ENCODE assay signal across 23 cellular contexts in genomic region chr5:124732891-124733670, GRCh38. TPM values are rescaled to one million over a fixed set of nuclear protein-coding genes. Genes with fewer than 3 reads are reported as not detected.
DNase-seq lines count a peak whose midpoint lies in the region; ATAC-seq and TF ChIP-seq lines count a peak whose summit lies in the region.
"Had no signal": no experiment of that assay in that cellular context is flagged by ENCODE, and none has a peak within 500 bp of the region (broad histone marks: within the 10 kb centered on the region; RNA-seq: fewer than 3 reads in every experiment).

No MANE protein-coding gene starts in this region.

- H3K9me1 ChIP-seq in IMR-90 (ENCODE audit: insufficient read depth, low read length), result peaks cover 6% of the 10 kb centered on the region; the same call in 1 of the 2 replicates

- H3K4me3 ChIP-seq in IMR-90 (ENCODE audit: insufficient read depth, low read depth, low read length) (no peak overlapping the region), endodermal cell (ENCODE audit: low read length) (peak overlapping the region; percentile 63)
- H3K4me3 ChIP-seq: coronary artery, left lung, ovary, PC-9, SJCRH30 had no signal

- peaks cover 3% of the 10 kb centered on the region; the same call in 1 of the 2 replicates for H4K20me1 ChIP-seq in IMR-90 (ENCODE audit: insufficient read depth, low read length)

- no peak overlapping the region for H2AK9ac ChIP-seq in IMR-90 (replicated peaks; ENCODE audit: low read depth, low read length, poor library complexity)

- H3K4me1 Mint-ChIP-seq in endodermal cell (peaks cover 83% of the 10 kb centered on the region), progenitor cell of endocrine pancreas (ENCODE audit: low read depth) (peaks cover 78% of the 10 kb centered on the region)
- H3K4me1 Mint-ChIP-seq: activated naive CD8-positive, alpha-beta T cell treated with anti-CD3 and anti-CD28 coated beads for 36 hours had no signal

- peaks cover 17 to 40% of the 10 kb centered on the region in 2 experiments for H3K79me1 ChIP-seq in IMR-90 (ENCODE audit: low read depth in 1 of 2, low read length in 2 of 2)

- in situ Hi-C loops in IMR-90 (cut with MboI; ENCODE audit: low sequenced_read_pairs), result loop anchor here (5.0 kb wide), 1 partner anchor 86 kb away; no protein-coding TSS in a partner anchor

- H3K27me3 ChIP-seq in IMR-90 (ENCODE audit: control insufficient read depth, insufficient read depth, low read length) (no peaks in the 10 kb centered on the region; the same call in 1 of the 2 replicates), endodermal cell (ENCODE audit: control insufficient read depth, insufficient read depth, low read length, poor library complexity, severe bottlenecking) (no peaks in the 10 kb centered on the region), foreskin keratinocyte (peaks cover 9% of the 10 kb centered on the region)
- H3K27me3 ChIP-seq: ovary, SJCRH30 had no signal

- TF ChIP-seq CTCF in IMR-90 (conservative IDR thresholded peaks at IDR 0.05; ENCODE audit: low read depth, low read length) (no peak), endodermal cell (conservative IDR thresholded peaks at IDR 0.05) (no peak), progenitor cell of endocrine pancreas (IDR thresholded peaks at IDR 0.05; ENCODE audit: unreplicated experiment) (no peak), foreskin keratinocyte (conservative IDR thresholded peaks at IDR 0.05) (no peak)

- TF ChIP-seq POLR2A in IMR-90 (IDR thresholded peaks at IDR 0.05; ENCODE audit: low read depth, low read length), result no peak

- DNase-seq in DMS 273 (lab: John Stamatoyannopoulos, UW; ENCODE audit: unreplicated experiment) (peak; percentile 27), DMS 273 treated with DMSO at 0.1 percent for 48 hours (lab: John Stamatoyannopoulos, UW) (no peak), IMR-90 (no peak), endodermal cell (peak; percentile 42), progenitor cell of endocrine pancreas (ENCODE audit: low spot score, unreplicated experiment) (no peak), NCI-H187 treated with DMSO at 0.1 percent for 48 hours (lab: John Stamatoyannopoulos, UW) (no peak), foreskin keratinocyte (no peak)
- DNase-seq: activated naive CD8-positive, alpha-beta T cell treated with anti-CD3 and anti-CD28 coated beads for 36 hours; foreskin fibroblast; left lung; NCI-H2081 treated with DMSO at 0.1 percent for 48 hours; NCI-H526 treated with DMSO at 0.1 percent for 48 hours; ovary; PC-9; SJCRH30 had no signal

- H3K27me3 Mint-ChIP-seq in endodermal cell (ENCODE audit: insufficient read depth) (no peaks in the 10 kb centered on the region), progenitor cell of endocrine pancreas (no peaks in the 10 kb centered on the region)

- H3K4me1 ChIP-seq in IMR-90 (ENCODE audit: control insufficient read depth, insufficient read depth, low read length) (peaks cover 13% of the 10 kb centered on the region), endodermal cell (ENCODE audit: control insufficient read depth, insufficient read depth, low read length) (peaks cover 48% of the 10 kb centered on the region), foreskin keratinocyte (no peaks in the 10 kb centered on the region)

- H2BK20ac ChIP-seq in IMR-90 (ENCODE audit: low read depth, low read length), result no peak overlapping the region

- H2AK5ac ChIP-seq in IMR-90 (ENCODE audit: low read depth, low read length), result no peak overlapping the region

- no peaks in the 10 kb centered on the region for H3K9me3 Mint-ChIP-seq in endodermal cell
- no peaks in the 10 kb centered on the region for H3K9me3 Mint-ChIP-seq in progenitor cell of endocrine pancreas (ENCODE audit: low read depth)
- H3K9me3 Mint-ChIP-seq: activated naive CD8-positive, alpha-beta T cell treated with anti-CD3 and anti-CD28 coated beads for 36 hours; activated T-helper 1 cell treated with anti-CD3 and anti-CD28 coated beads, Interleukin-12 subunit alpha, Interleukin-12 subunit beta, Interleukin-2, Interleukin-4 antibody, amounts not matched to agents 30 ng/mL and 10 ng/mL and 1 ng/mL, durations not matched to agents 14 hours and 24 hours and 36 hours; T-helper 2 cell treated with Interferon-gamma antibody and Interleukin-4, amounts not matched to agents 5 μg/mL and 100 μg/mL, for 36 hours had no signal

- TF ChIP-seq RAD21 in IMR-90 (IDR thresholded peaks at IDR 0.05; ENCODE audit: low read length), result no peak

- no peak overlapping the region for H2BK5ac ChIP-seq in IMR-90 (ENCODE audit: low read depth, low read length, poor library complexity, severe bottlenecking)

- peaks cover 3% of the 10 kb centered on the region; the same call in 1 of the 2 replicates for H3K36me3 ChIP-seq in IMR-90 (ENCODE audit: control insufficient read depth, insufficient read depth, low read length)
- peaks cover 19% of the 10 kb centered on the region for H3K36me3 ChIP-seq in endodermal cell (ENCODE audit: control insufficient read depth, insufficient read depth, low read length)
- H3K36me3 ChIP-seq: left lung, ovary, SJCRH30 had no signal

- no CpG with 5 or more reads among the region's 4 CpGs for WGBS in IMR-90 (ENCODE audit: extremely low coverage in 2 of 2, insufficient read length in 1 of 2), 2 experiments
- WGBS in endodermal cell (ENCODE audit: insufficient coverage in 1 of 2, insufficient read length in 1 of 2), 2 experiments, result 37 to 42% methylated on average over 3 to 4 of the region's 4 CpGs

- H3K27ac Mint-ChIP-seq in endodermal cell, result peak overlapping the region; percentile 88
- H3K27ac Mint-ChIP-seq in progenitor cell of endocrine pancreas, result peak overlapping the region; percentile 76
- H3K27ac Mint-ChIP-seq: activated naive CD8-positive, alpha-beta T cell treated with anti-CD3 and anti-CD28 coated beads for 36 hours; activated T-helper 1 cell treated with anti-CD3 and anti-CD28 coated beads, Interleukin-12 subunit alpha, Interleukin-12 subunit beta, Interleukin-2, Interleukin-4 antibody, amounts not matched to agents 30 ng/mL and 10 ng/mL and 1 ng/mL, durations not matched to agents 14 hours and 24 hours and 36 hours; T-helper 2 cell treated with Interferon-gamma antibody and Interleukin-4, amounts not matched to agents 5 μg/mL and 100 μg/mL, for 36 hours had no signal

- peak overlapping the region; percentile 49 for H3K18ac ChIP-seq in IMR-90 (ENCODE audit: low read depth, low read length)

- H3K4me2 ChIP-seq in IMR-90 (ENCODE audit: low read depth, low read length), result no peak overlapping the region
- H3K4me2 ChIP-seq: PC-9 had no signal

- H3K56ac ChIP-seq in IMR-90 (ENCODE audit: extremely low read depth, insufficient read depth, low read length), result no peak overlapping the region

- H3K9me3 ChIP-seq in IMR-90 (ENCODE audit: control insufficient read depth, insufficient read depth, low read length), result no peaks in the 10 kb centered on the region
- no peaks in the 10 kb centered on the region for H3K9me3 ChIP-seq in endodermal cell (ENCODE audit: control insufficient read depth, low read length)
- H3K9me3 ChIP-seq: left lung, ovary, SJCRH30 had no signal

- dilution Hi-C loops in IMR-90 (cut with HindIII; ENCODE audit: low sequenced_read_pairs, unreplicated experiment), result no loop called here

- 0 out of 3 replicates have a peak overlapping the region, but pooled peaks have one; percentile 32 for H2BK15ac ChIP-seq in IMR-90 (ENCODE audit: low read depth, low read length)

- no peak overlapping the region for H2BK120ac ChIP-seq in IMR-90 (ENCODE audit: low read depth, low read length)

- H3K9ac ChIP-seq in IMR-90 (ENCODE audit: low read depth, low read length) (no peak overlapping the region), endodermal cell (ENCODE audit: extremely low read depth, low read length, poor library complexity, severe bottlenecking) (no peak overlapping the region)

- intact Hi-C loops in IMR-90 (cut with micrococcal nuclease), result loop anchor here (5.0 kb wide), 1 partner anchor 36 kb away; no protein-coding TSS in a partner anchor

- H3K14ac ChIP-seq in IMR-90 (replicated peaks; ENCODE audit: low read depth, low read length), result peak overlapping the region; percentile 31; the same call in 1 of the 2 replicates

- POLR2A ChIA-PET in IMR-90 (lab: Charles Lee; ENCODE audit: unreplicated experiment), result no interaction called here

- no peak overlapping the region for H3K4ac ChIP-seq in IMR-90 (ENCODE audit: low read depth, low read length)

- CTCF ChIA-PET in IMR-90 (lab: Yijun Ruan, JAX), result interaction anchor here (0.7 kb wide), 1 partner anchor 19 kb away, joined by 4 read pairs; no protein-coding TSS in a partner anchor

- BruUV-seq in IMR-90 (replicated peaks; lab: Mats Ljungman, UMichigan), result no TSS peak

- H4K5ac ChIP-seq in IMR-90 (ENCODE audit: low read depth, low read length), result peak overlapping the region; percentile 50; the same call in 1 of the 2 replicates

- no peak overlapping the region; the same call in 1 of the 2 replicates for H4K91ac ChIP-seq in IMR-90 (ENCODE audit: insufficient read depth, low read depth, low read length)

- H4K8ac ChIP-seq in IMR-90 (ENCODE audit: low read depth in 2 of 2, low read length in 2 of 2), result no peak overlapping the region

- 0 out of 2 replicates have a peak overlapping the region, but pooled peaks have one; percentile 31 for H3K23ac ChIP-seq in IMR-90 (ENCODE audit: low read depth, low read length)

- ATAC-seq in IMR-90 (ENCODE audit: low read depth) (no peak), HG03095 (IDR thresholded peaks at IDR 0.05; ENCODE audit: unreplicated experiment) (no peak), foreskin keratinocyte (no peak)
- ATAC-seq: left lung, sciatic nerve had no signal

- H3K36me3 Mint-ChIP-seq in endodermal cell (ENCODE audit: low read depth) (peaks cover 10% of the 10 kb centered on the region), progenitor cell of endocrine pancreas (ENCODE audit: insufficient read depth) (peaks cover 3% of the 10 kb centered on the region)
- H3K36me3 Mint-ChIP-seq: activated naive CD8-positive, alpha-beta T cell treated with anti-CD3 and anti-CD28 coated beads for 36 hours had no signal

- H3K27ac ChIP-seq in IMR-90 (ENCODE audit: insufficient read depth, low read length) (no peak overlapping the region), endodermal cell (ENCODE audit: low read depth, low read length) (peak overlapping the region; percentile 82), foreskin keratinocyte (no peak overlapping the region)
- H3K27ac ChIP-seq: 22Rv1, C4-2B, coronary artery, left lung, ovary, PC-9, SJCRH30 had no signal

- H2AFZ ChIP-seq in IMR-90 (replicated peaks; ENCODE audit: low read length, poor library complexity), result no peak overlapping the region
- H2AFZ ChIP-seq: PC-9 had no signal

- H3K4me3 Mint-ChIP-seq in endodermal cell, result no peak overlapping the region
- H3K4me3 Mint-ChIP-seq in progenitor cell of endocrine pancreas (ENCODE audit: low read depth), result peak overlapping the region; percentile 5
- H3K4me3 Mint-ChIP-seq: activated naive CD8-positive, alpha-beta T cell treated with anti-CD3 and anti-CD28 coated beads for 36 hours; activated T-helper 1 cell treated with anti-CD3 and anti-CD28 coated beads, Interleukin-12 subunit alpha, Interleukin-12 subunit beta, Interleukin-2, Interleukin-4 antibody, amounts not matched to agents 30 ng/mL and 10 ng/mL and 1 ng/mL, durations not matched to agents 14 hours and 24 hours and 36 hours; T-helper 2 cell treated with Interferon-gamma antibody and Interleukin-4, amounts not matched to agents 5 μg/mL and 100 μg/mL, for 36 hours had no signal

RNA-seq across cellular contexts. Expression of gene ZNF608, which starts 13.4 kb away (rescaled TPM):
- total RNA-seq in IMR-90 (2012; rRNA removed) (15.1 and 16.4 TPM in 2 replicates), endodermal cell (100 to 1,000 TPM; 138 to 140 TPM), progenitor cell of endocrine pancreas (134 and 148 TPM in 2 replicates), foreskin keratinocyte (2.3 and 3.1 TPM in 2 replicates)
- polyA plus RNA-seq in IMR-90 (2012; rRNA removed) (9.8 TPM in 2 replicates), foreskin keratinocyte (0.56 and 0.66 TPM in 2 replicates)
- polyA plus RNA-seq in IMR-90 (2012; cell fraction: cytosol; rRNA removed), result 2.7 and 5.9 TPM in 2 replicates
- polyA plus RNA-seq in IMR-90 (2012; cell fraction: nucleus; rRNA removed; ENCODE audit: low replicate concordance), result 10.3 and 27.2 TPM in 2 replicates
- 85.1 TPM for polyA plus RNA-seq in endodermal cell (2013, experiment 1 of 2)
- 84.0 TPM for polyA plus RNA-seq in endodermal cell (2013, experiment 2 of 2)
- total RNA-seq: activated CD8-positive, alpha-beta memory T cell treated with anti-CD3 and anti-CD28 coated beads for 36 hours; activated T-helper 1 cell treated with anti-CD3 and anti-CD28 coated beads, Interleukin-12 subunit alpha, Interleukin-12 subunit beta, Interleukin-2, Interleukin-4 antibody, amounts not matched to agents 30 ng/mL and 10 ng/mL and 1 ng/mL, durations not matched to agents 14 hours and 24 hours and 36 hours had no signal

Comparison
In these comparisons a context has a peak if more than half of its experiments do, and no peak if none do; other contexts are left out.
1. DNase-seq: peak in DMS 273 (single experiment) and endodermal cell (single experiment); none in DMS 273 treated with DMSO at 0.1 percent for 48 hours (single experiment), IMR-90 (single experiment), progenitor cell of endocrine pancreas (single experiment), NCI-H187 treated with DMSO at 0.1 percent for 48 hours (single experiment) and foreskin keratinocyte (0 of 2).